In genomic region chr15:73165435-73165834, GRCh38 we compare ENCODE assay signal across 12 cellular contexts.
"Had no signal": no experiment of that assay in that cellular context is flagged by ENCODE, and none has a peak within 500 bp of the region (broad histone marks: within the 10 kb centered on the region; RNA-seq: fewer than 3 reads in every experiment).

No MANE protein-coding gene starts in this region.

- H3K27me3 Mint-ChIP-seq: activated T-cell treated with anti-CD3 and anti-CD28 coated beads, Interleukin-2, amount 50 U/mL, for 24 hours had no signal

- H3K4me3 Mint-ChIP-seq: activated T-cell treated with anti-CD3 and anti-CD28 coated beads, Interleukin-2, amount 50 U/mL, for 24 hours had no signal

- H3K27ac Mint-ChIP-seq: activated T-cell treated with anti-CD3 and anti-CD28 coated beads, Interleukin-2, amount 50 U/mL, for 24 hours had no signal

- H3K27me3 ChIP-seq: colonic mucosa, esophagus muscularis mucosa, spleen, stomach, testis had no signal

- DNase-seq: activated CD4-positive, alpha-beta T cell treated with anti-CD3 and anti-CD28 coated beads, Interleukin-2, amount 50 U/mL, for 1 hour; activated gamma-delta T cell; activated T-cell treated with anti-CD3 and anti-CD28 coated beads, Interleukin-2, amount 50 U/mL, for 24 hours; central memory CD4-positive, alpha-beta T cell; colonic mucosa; psoas muscle; spleen; stomach; testis had no signal

- H3K4me3 ChIP-seq: colonic mucosa, esophagus muscularis mucosa, psoas muscle, spleen, stomach, testis had no signal

- ATAC-seq: activated naive CD4-positive, alpha-beta T cell treated with anti-CD3 and anti-CD28 coated beads, Interleukin-2, amount 50 U/mL, for 72 hours; psoas muscle; sciatic nerve had no signal

- H3K36me3 ChIP-seq: colonic mucosa, esophagus muscularis mucosa had no signal
